In the genomic region with DNA sequence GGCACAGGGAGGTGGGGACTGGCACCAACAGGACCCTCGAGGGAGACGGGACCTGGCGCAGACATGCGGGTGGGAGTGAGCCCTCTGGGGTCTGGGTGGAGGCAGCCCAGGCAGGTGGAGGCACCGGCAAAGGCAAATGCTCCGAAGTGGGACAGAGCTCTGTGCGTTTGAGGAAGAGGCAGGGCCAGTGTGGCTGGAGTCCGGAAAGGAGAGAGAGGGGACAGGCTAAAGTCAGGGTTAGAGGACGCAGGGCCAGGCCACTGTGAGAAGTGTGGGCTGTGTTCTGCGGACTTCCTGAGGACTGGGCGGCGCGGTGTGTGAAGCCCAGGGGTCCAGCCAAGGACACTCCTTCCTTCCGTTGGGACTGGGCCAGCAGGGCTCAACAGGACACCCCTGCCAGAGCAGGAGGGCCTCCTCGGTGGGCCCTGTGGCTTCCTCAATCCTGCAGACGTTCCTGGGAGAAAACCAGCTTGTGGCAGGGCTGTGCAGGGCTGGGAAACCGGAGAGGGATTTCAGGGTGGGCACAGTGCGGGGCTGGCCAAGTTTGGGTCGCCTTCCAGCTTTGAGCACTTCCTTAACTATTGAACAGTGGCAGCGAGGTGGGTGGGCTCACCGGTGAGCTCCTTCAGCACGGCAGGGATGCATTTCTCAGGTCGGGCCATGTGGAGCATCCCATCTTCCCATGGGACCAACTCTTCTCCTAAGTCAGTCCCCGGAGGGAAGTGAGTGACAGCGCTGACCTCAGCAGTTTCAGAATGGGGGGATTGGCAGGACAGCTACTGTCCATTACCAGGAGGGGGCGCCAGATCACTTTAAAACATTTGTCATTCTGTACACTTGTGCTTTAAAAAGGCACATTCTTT, we compare ENCODE assay signal across 8 cellular contexts. TPM values are rescaled to one million over a fixed set of nuclear protein-coding genes. Genes with fewer than 3 reads are reported as not detected.
A peak's percentile ranks its signal among the peaks of the same experiment; 100 is the strongest.
DNase-seq lines count a peak whose midpoint lies in the region; ATAC-seq lines count a peak whose summit lies in the region.

No MANE protein-coding gene starts in this region.

- no peaks in the 10 kb centered on the region for H3K9me3 Mint-ChIP-seq in stimulated activated naive CD8-positive, alpha-beta T cell treated with anti-CD3 and anti-CD28 coated beads, Interleukin-15, amount 100 ng/mL, for 72 hours

- H3K27ac Mint-ChIP-seq in stimulated activated naive CD8-positive, alpha-beta T cell treated with anti-CD3 and anti-CD28 coated beads, Interleukin-15, amount 100 ng/mL, for 72 hours = peak overlapping the region in 1 of 2 donors; percentile 73

- H3K4me3 Mint-ChIP-seq in stimulated activated naive CD8-positive, alpha-beta T cell treated with anti-CD3 and anti-CD28 coated beads, Interleukin-15, amount 100 ng/mL, for 72 hours = peak overlapping the region; percentile 30 to 37

- H3K27me3 Mint-ChIP-seq in stimulated activated naive CD8-positive, alpha-beta T cell treated with anti-CD3 and anti-CD28 coated beads, Interleukin-15, amount 100 ng/mL, for 72 hours = peaks cover 46% of the 10 kb centered on the region

- peaks cover 20% of the 10 kb centered on the region for H3K4me1 Mint-ChIP-seq in stimulated activated naive CD8-positive, alpha-beta T cell treated with anti-CD3 and anti-CD28 coated beads, Interleukin-15, amount 100 ng/mL, for 72 hours

- peak; percentile 48 for ATAC-seq in stimulated activated naive CD8-positive, alpha-beta T cell treated with anti-CD3 and anti-CD28 coated beads, Interleukin-15, amount 100 ng/mL, for 72 hours
- ATAC-seq in GM19023 (IDR thresholded peaks at IDR 0.05; ENCODE audit: unreplicated experiment) = no peak

- peak; percentile 49 for DNase-seq in AG20443 (ENCODE audit: low spot score)
- peak; percentile 38 for DNase-seq in GM19240 (ENCODE audit: insufficient read length, low spot score)
- peak; percentile 26 to 87 for DNase-seq in NCI-H526 (lab: John Stamatoyannopoulos, UW)
- peak; percentile 48 to 49 for DNase-seq in activated CD4-positive, alpha-beta T cell treated with anti-CD3 and anti-CD28 coated beads, Interleukin-2, amount 50 U/mL, for 4 hours
- DNase-seq in ecto neural progenitor cell (ENCODE audit: low spot score) = peak; percentile 76
- peak; percentile 27 for DNase-seq in mucosa of gallbladder (ENCODE audit: low spot score)
- DNase-seq in stimulated activated naive CD8-positive, alpha-beta T cell treated with anti-CD3 and anti-CD28 coated beads, Interleukin-15, amount 100 ng/mL, for 72 hours = peak; percentile 60 to 61

RNA-seq across cellular contexts. Expression of a gene that starts 22.5 kb away (rescaled TPM):
- total RNA-seq in mucosa of gallbladder = 5.2 TPM

RNA-seq across cellular contexts. Expression of a gene that starts 22.8 kb away (rescaled TPM):
- total RNA-seq in mucosa of gallbladder = 31.7 TPM

RNA-seq across cellular contexts. Expression of a gene that starts 41.8 kb away (rescaled TPM):
- 9.9 TPM for total RNA-seq in mucosa of gallbladder

RNA-seq across cellular contexts. Expression of a gene that starts 49.8 kb away (rescaled TPM):
- total RNA-seq in mucosa of gallbladder = 68.9 TPM
